16 cellular contexts compared by ENCODE assay signal in genomic region chr2:48906640-48907039, GRCh38.
A peak's percentile ranks its signal among the peaks of the same experiment; 100 is the strongest.
DNase-seq lines count a peak whose midpoint lies in the region; ATAC-seq and TF ChIP-seq lines count a peak whose summit lies in the region.
"Had no signal": no experiment of that assay in that cellular context is flagged by ENCODE, and none has a peak within 500 bp of the region (broad histone marks: within the 10 kb centered on the region; RNA-seq: fewer than 3 reads in every experiment).

No MANE protein-coding gene starts in this region.

- H3K36me3 Mint-ChIP-seq in mesothelial cell of epicardium (no peaks in the 10 kb centered on the region), T-cell (no peaks in the 10 kb centered on the region)

- WGBS in gastroesophageal sphincter (ENCODE audit: low coverage in 1 of 2), 2 donors: 53 to 56% methylated on average over 2 to 3 of the region's 3 CpGs

- H3K9me3 ChIP-seq in gastroesophageal sphincter (no peaks in the 10 kb centered on the region), HAP-1 (no peaks in the 10 kb centered on the region)

- H3K27ac Mint-ChIP-seq in mesothelial cell of epicardium (peak overlapping the region; percentile 13), T-cell (no peak overlapping the region)

- CTCF ChIA-PET in T-cell (lab: Charles Lee): no interaction called here

- H3K27me3 ChIP-seq in gastroesophageal sphincter (no peaks in the 10 kb centered on the region), HAP-1 (ENCODE audit: low read depth) (no peaks in the 10 kb centered on the region)

- H3K4me1 Mint-ChIP-seq in mesothelial cell of epicardium (peaks cover 10% of the 10 kb centered on the region), T-cell (no peaks in the 10 kb centered on the region)

- H3K27me3 Mint-ChIP-seq in mesothelial cell of epicardium (ENCODE audit: low read depth) (no peaks in the 10 kb centered on the region), T-cell (peaks cover 4 to 11% of the 10 kb centered on the region in 2 donors)

- no peaks in the 10 kb centered on the region for H3K9me3 Mint-ChIP-seq in mesothelial cell of epicardium
- H3K9me3 Mint-ChIP-seq in T-cell: peaks cover 0 to 4% (median 0%) of the 10 kb centered on the region in 3 donors

- H3K4me3 ChIP-seq in gastroesophageal sphincter (no peak overlapping the region), HAP-1 (no peak overlapping the region)

- H3K4me3 Mint-ChIP-seq in mesothelial cell of epicardium: no peak overlapping the region
- no peak overlapping the region for H3K4me3 Mint-ChIP-seq in T-cell

- H3K36me3 ChIP-seq in gastroesophageal sphincter: no peaks in the 10 kb centered on the region
- no peaks in the 10 kb centered on the region for H3K36me3 ChIP-seq in HAP-1 (replicated peaks)

- no peak for TF ChIP-seq POLR2A in gastroesophageal sphincter (IDR thresholded peaks at IDR 0.05)

- POLR2A ChIA-PET in T-cell (lab: Charles Lee): no interaction called here

- in situ Hi-C loops in HAP-1 (cut with MboI; ENCODE audit: low sequenced_read_pairs): no loop called here

- H3K4me1 ChIP-seq in gastroesophageal sphincter (no peaks in the 10 kb centered on the region), HAP-1 (peaks cover 9% of the 10 kb centered on the region)

- no peak for TF ChIP-seq CTCF in gastroesophageal sphincter (IDR thresholded peaks at IDR 0.05)
- TF ChIP-seq CTCF in mesothelial cell of epicardium (IDR thresholded peaks at IDR 0.05; ENCODE audit: unreplicated experiment): no peak

- no peak overlapping the region for H3K27ac ChIP-seq in gastroesophageal sphincter

- no peak for TF ChIP-seq EP300 in gastroesophageal sphincter (IDR thresholded peaks at IDR 0.05)

- DNase-seq in Ammon's horn (ENCODE audit: low spot score): peak; percentile 61
- peak; percentile 11 to 44 for DNase-seq in Kasumi-1 (lab: John Stamatoyannopoulos, UW)
- no peak for DNase-seq in mesothelial cell of epicardium (ENCODE audit: low spot score in 2 of 2, unreplicated experiment in 2 of 2)
- DNase-seq in activated CD8-positive, alpha-beta memory T cell treated with anti-CD3 and anti-CD28 coated beads, Interleukin-2, amount 50 U/mL, for 4 hours: no peak
- no peak for DNase-seq in HAP-1 (ENCODE audit: low spot score in 2 of 2)
- DNase-seq in T-cell: no peak
- DNase-seq: ACHN, COR-L47, DMS 273 treated with DMSO at 0.1 percent for 48 hours, DND-41, H7, NCI-H1105, NCI-H748 treated with DMSO at 0.1 percent for 48 hours, SIG-M5 had no signal

- ATAC-seq in gastroesophageal sphincter (peak; percentile 67), GM18502 (IDR thresholded peaks at IDR 0.05; ENCODE audit: poor library complexity, unreplicated experiment) (no peak), T-cell (replicated peaks in 1 of 4) (no peak)

Comparison
In these comparisons a context has a peak if more than half of its experiments do, and no peak if none do; other contexts are left out.
1. DNase-seq: peak in Ammon's horn (single experiment) and Kasumi-1 (2 of 2); none in mesothelial cell of epicardium (0 of 2), activated CD8-positive, alpha-beta memory T cell treated with anti-CD3 and anti-CD28 coated beads, Interleukin-2, amount 50 U/mL, for 4 hours (single experiment), HAP-1 (0 of 2) and T-cell (0 of 34).